ENCODE assay signal across 18 cellular contexts in the genomic region with DNA sequence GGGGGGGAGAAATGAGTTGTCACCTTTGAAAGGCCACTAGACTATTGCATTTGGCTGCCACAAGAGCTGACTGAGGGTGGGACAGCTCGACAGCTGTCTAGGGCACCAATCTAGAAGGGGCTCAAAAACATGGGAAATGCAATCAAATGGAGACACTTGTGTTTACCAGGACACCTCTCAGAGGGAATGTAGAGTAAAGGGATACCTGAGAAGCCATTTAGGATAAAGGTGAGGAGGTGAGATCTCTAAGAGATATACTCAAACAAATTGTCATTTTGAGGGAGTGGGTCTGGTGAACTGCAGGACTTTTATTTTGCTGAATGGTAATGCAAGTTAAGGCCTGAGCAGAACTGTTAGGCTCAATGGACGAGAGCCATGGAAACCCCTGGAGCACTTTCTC.
"Had no signal": no experiment of that assay in that cellular context is flagged by ENCODE, and none has a peak within 500 bp of the region (broad histone marks: within the 10 kb centered on the region; RNA-seq: fewer than 3 reads in every experiment).

No MANE protein-coding gene starts in this region.

- H3K9ac ChIP-seq: KMS-11, SK-N-SH had no signal

- H3K4me2 ChIP-seq: KMS-11, SK-N-SH had no signal

- H3K9me3 ChIP-seq: SJSA1, SK-N-SH had no signal

- H3K4me3 ChIP-seq: K562, SJSA1 had no signal

- H3K4me1 ChIP-seq: SJSA1 had no signal

- DNase-seq: Kasumi-1, MM.1S, NCI-H1092 treated with DMSO at 0.1 percent for 48 hours, NCI-H1436, NCI-H187, NCI-H2029, NCI-H2081 treated with DMSO at 0.1 percent for 48 hours, NCI-H2227 treated with DMSO at 0.1 percent for 48 hours, NCI-H524, NCI-H526 treated with DMSO at 0.1 percent for 48 hours, NCI-H748 treated with DMSO at 0.1 percent for 48 hours, Right ventricle myocardium superior, RPMI8226, SIG-M5, SK-N-SH had no signal

- H3K27ac ChIP-seq: KMS-11, SJSA1 had no signal

- H3K36me3 ChIP-seq: SJSA1 had no signal
